ENCODE assay signal across 10 cellular contexts in the genomic region with DNA sequence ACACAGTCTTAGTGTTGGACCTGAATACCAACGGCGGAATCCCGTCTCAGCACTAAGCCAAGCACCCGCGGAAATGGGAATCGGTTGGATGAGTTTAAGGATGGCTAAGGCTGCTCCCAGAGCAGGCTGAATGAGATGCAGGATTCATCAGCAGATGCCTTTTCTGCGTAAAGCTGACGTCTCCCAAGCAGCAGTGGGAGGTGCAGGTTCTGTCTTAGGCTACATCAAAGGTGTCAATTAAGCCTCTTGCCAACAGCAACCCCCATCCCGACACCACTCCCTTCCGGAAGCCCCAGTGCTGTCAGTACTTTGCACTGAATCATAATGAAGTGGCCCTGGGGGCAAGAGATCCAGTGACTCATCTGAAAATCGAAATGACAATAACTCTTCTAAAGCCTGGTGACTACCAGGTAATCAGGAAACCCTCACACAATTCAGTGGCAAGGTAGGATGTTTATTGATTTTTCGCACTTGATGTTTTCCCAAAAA.
DNase-seq lines count a peak whose midpoint lies in the region; ATAC-seq and TF ChIP-seq lines count a peak whose summit lies in the region.
"Had no signal": no experiment of that assay in that cellular context is flagged by ENCODE, and none has a peak within 500 bp of the region (broad histone marks: within the 10 kb centered on the region; RNA-seq: fewer than 3 reads in every experiment).

No MANE protein-coding gene starts in this region.

- peak; percentile 53 for DNase-seq in DMS153 (lab: John Stamatoyannopoulos, UW)
- DNase-seq in DMS153 treated with DMSO at 0.1 percent for 48 hours (lab: John Stamatoyannopoulos, UW; ENCODE audit: unreplicated experiment) = no peak
- peak; percentile 81 for DNase-seq in NCI-H345 (lab: John Stamatoyannopoulos, UW)
- peak in 6 of 10 donors; percentile 38 to 88 (median 64) for DNase-seq in posterior cingulate gyrus
- DNase-seq in GM10266 (ENCODE audit: extremely low spot score) = no peak
- DNase-seq: activated CD8-positive, alpha-beta memory T cell treated with anti-CD3 and anti-CD28 coated beads, Interleukin-2, amount 10 ng/mL, durations not matched to agents 7 days and 5 days; stimulated activated CD4-positive, alpha-beta T cell treated with anti-CD3 and anti-CD28 coated beads, Interleukin-15, amount 100 ng/mL, for 24 hours had no signal

- intact Hi-C loops in posterior cingulate gyrus (cut with DNase I) = no loop called here

- no peak for TF ChIP-seq POLR2A in GM18505 (IDR thresholded peaks at IDR 0.05; ENCODE audit: borderline replicate concordance, extremely low read depth, insufficient read depth, insufficient read length)

- no peak for TF ChIP-seq CTCF in GM10266 (IDR thresholded peaks at IDR 0.05; ENCODE audit: control insufficient read depth, insufficient read depth, low read depth, missing control alignments)

- ATAC-seq in esophagus mucosa (peak; percentile 81), SK-N-SH treated with all-trans-retinoic acid at 6 μM for 48 hours (no peak; the same call in 2 of the 3 replicates), GM18505 (IDR thresholded peaks at IDR 0.05; ENCODE audit: unreplicated experiment) (no peak)
- ATAC-seq: activated CD8-positive, alpha-beta memory T cell treated with anti-CD3 and anti-CD28 coated beads, Interleukin-2, amount 10 ng/mL, durations not matched to agents 7 days and 5 days had no signal

TF ChIP-seq in SK-N-SH treated with all-trans-retinoic acid at 6 μM for 48 hours, 23 proteins besides CTCF, POLR2A, EP300 and RAD21:
- TF ChIP-seq, protein P1, sequence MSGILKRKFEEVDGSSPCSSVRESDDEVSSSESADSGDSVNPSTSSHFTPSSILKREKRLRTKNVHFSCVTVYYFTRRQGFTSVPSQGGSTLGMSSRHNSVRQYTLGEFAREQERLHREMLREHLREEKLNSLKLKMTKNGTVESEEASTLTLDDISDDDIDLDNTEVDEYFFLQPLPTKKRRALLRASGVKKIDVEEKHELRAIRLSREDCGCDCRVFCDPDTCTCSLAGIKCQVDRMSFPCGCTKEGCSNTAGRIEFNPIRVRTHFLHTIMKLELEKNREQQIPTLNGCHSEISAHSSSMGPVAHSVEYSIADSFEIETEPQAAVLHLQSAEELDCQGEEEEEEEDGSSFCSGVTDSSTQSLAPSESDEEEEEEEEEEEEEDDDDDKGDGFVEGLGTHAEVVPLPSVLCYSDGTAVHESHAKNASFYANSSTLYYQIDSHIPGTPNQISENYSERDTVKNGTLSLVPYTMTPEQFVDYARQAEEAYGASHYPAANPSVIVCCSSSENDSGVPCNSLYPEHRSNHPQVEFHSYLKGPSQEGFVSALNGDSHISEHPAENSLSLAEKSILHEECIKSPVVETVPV (CRISPR knock-in tag; IDR thresholded peaks at IDR 0.05) = no peak
- no peak for TF ChIP-seq BACH2 (CRISPR knock-in tag; IDR thresholded peaks at IDR 0.05; ENCODE audit: borderline replicate concordance)
- TF ChIP-seq TCF4 (CRISPR knock-in tag; IDR thresholded peaks at IDR 0.05; ENCODE audit: borderline replicate concordance) = no peak
- no peak for TF ChIP-seq ARNTL (CRISPR knock-in tag; IDR thresholded peaks at IDR 0.05; ENCODE audit: borderline replicate concordance, low read depth)
- no peak for TF ChIP-seq ISL1 (CRISPR knock-in tag; IDR thresholded peaks at IDR 0.05)
- TF ChIP-seq PPARA (CRISPR knock-in tag; IDR thresholded peaks at IDR 0.05; ENCODE audit: borderline replicate concordance) = no peak

Comparison
In these comparisons a context has a peak if more than half of its experiments do, and no peak if none do; other contexts are left out.
1. DNase-seq: peak in DMS153 (single experiment), NCI-H345 (single experiment) and posterior cingulate gyrus (6 of 10); none in DMS153 treated with DMSO at 0.1 percent for 48 hours (single experiment) and GM10266 (single experiment).